9 cellular contexts compared by ENCODE assay signal in the genomic region with DNA sequence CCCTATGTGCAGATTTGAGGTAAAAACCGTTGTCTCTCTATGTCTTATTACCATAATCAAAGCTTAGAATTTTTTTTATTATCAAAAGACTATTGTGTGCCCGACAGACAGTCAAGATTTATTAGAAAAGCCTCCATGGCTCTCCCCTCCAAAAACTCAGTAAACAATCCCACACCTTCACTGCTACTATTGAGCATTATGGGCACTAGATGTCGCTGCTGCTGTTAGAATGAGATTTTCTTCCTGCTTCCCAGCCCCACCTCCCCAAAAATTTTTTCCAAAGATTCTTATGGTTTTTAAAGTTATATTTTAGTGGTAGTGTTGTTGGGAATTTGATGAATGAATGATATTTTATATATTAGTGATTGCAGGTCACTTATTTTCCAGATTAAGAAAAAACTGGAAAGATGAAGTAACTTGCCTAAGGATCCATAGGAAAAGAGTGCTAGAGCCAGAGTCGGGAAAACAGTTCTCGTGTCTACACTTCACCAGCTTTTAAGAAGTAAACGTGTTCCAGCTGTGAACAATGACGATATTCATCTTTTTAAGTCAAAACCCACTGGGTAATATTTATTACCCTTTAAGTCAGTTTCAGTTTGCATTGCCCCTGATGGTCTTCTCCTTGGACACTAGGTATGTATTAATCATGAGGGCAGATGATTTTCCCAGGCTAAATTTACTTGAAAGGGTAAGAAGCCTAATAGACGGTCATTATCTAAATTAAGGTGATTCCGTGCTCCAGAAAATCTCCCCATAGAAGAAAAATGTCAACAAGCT. TPM values are rescaled to one million over a fixed set of nuclear protein-coding genes. Genes with fewer than 3 reads are reported as not detected.
DNase-seq lines count a peak whose midpoint lies in the region; ATAC-seq and TF ChIP-seq lines count a peak whose summit lies in the region.
"Had no signal": no experiment of that assay in that cellular context is flagged by ENCODE, and none has a peak within 500 bp of the region (broad histone marks: within the 10 kb centered on the region; RNA-seq: fewer than 3 reads in every experiment).

No MANE protein-coding gene starts in this region.

- TF ChIP-seq CTCF in OCI-LY3 (IDR thresholded peaks at IDR 0.05; ENCODE audit: low read depth, low read length): peak; percentile 94
- TF ChIP-seq CTCF in epithelial cell of esophagus (IDR thresholded peaks at IDR 0.05; ENCODE audit: insufficient read depth, low read depth, low read length, missing control alignments): peak; percentile 82
- peak; percentile 15 to 48 (median 46) for TF ChIP-seq CTCF in prostate gland (IDR thresholded peaks at IDR 0.05)
- TF ChIP-seq CTCF in CD8-positive, alpha-beta T cell (IDR thresholded peaks at IDR 0.05): no peak

- no peaks in the 10 kb centered on the region for H4K20me1 ChIP-seq in OCI-LY3 (ENCODE audit: insufficient read depth, low read length)

- intact Hi-C loops in prostate gland (cut with DNase I): loop anchor here (2.0 to 10.0 kb wide), 2 partner anchors 782 to 1460 kb away; no protein-coding TSS in a partner anchor
- intact Hi-C loops in CD8-positive, alpha-beta T cell (cut with DNase I, micrococcal nuclease): no loop called here

- H3K4me3 ChIP-seq in OCI-LY3 (ENCODE audit: low read length) (peak overlapping the region; percentile 12; the same call in 1 of the 2 replicates), epithelial cell of esophagus (ENCODE audit: low read length) (no peak overlapping the region), prostate gland (no peak overlapping the region)
- H3K4me3 ChIP-seq in CD8-positive, alpha-beta T cell (ENCODE audit: low read depth, low read length): no peak overlapping the region

- H3K79me2 ChIP-seq in OCI-LY3 (ENCODE audit: low read length): no peaks in the 10 kb centered on the region

- H3K4me1 ChIP-seq in OCI-LY3 (ENCODE audit: low read length) (peaks cover 9% of the 10 kb centered on the region; the same call in 1 of the 2 replicates), prostate gland (replicated peaks) (no peaks in the 10 kb centered on the region)
- H3K4me1 ChIP-seq in CD8-positive, alpha-beta T cell (ENCODE audit: insufficient read depth, low read length): no peaks in the 10 kb centered on the region

- POLR2A ChIA-PET in CD8-positive, alpha-beta T cell (lab: Charles Lee): no interaction called here

- H3K4me2 ChIP-seq in OCI-LY3 (ENCODE audit: low read length): peak overlapping the region; percentile 40

- DNase-seq in ELR (ENCODE audit: low read depth) (peak; percentile 72), epithelial cell of esophagus (ENCODE audit: low read depth) (peak; percentile 60), prostate gland (ENCODE audit: low spot score) (no peak)
- no peak for DNase-seq in CD8-positive, alpha-beta T cell
- DNase-seq in activated CD4-positive, CD25-positive, alpha-beta regulatory T cell (lab: John Stamatoyannopoulos, UW): no peak

- H3K4me3 Mint-ChIP-seq in CD8-positive, alpha-beta T cell: no peak overlapping the region

- H3K27ac ChIP-seq in OCI-LY3 (ENCODE audit: low read length) (no peak overlapping the region), prostate gland (no peak overlapping the region)
- no peak overlapping the region for H3K27ac ChIP-seq in CD8-positive, alpha-beta T cell (ENCODE audit: low read depth, low read length)

- no peak overlapping the region for H2AFZ ChIP-seq in OCI-LY3 (ENCODE audit: low read depth, low read length)

- no peak for TF ChIP-seq POLR2A in prostate gland (IDR thresholded peaks at IDR 0.05)

- peaks cover 45% of the 10 kb centered on the region for H3K27me3 Mint-ChIP-seq in CD8-positive, alpha-beta T cell (ENCODE audit: low read depth)

- H3K9me3 ChIP-seq in OCI-LY3 (ENCODE audit: insufficient read depth, low read length) (no peaks in the 10 kb centered on the region), prostate gland (no peaks in the 10 kb centered on the region)
- no peaks in the 10 kb centered on the region for H3K9me3 ChIP-seq in CD8-positive, alpha-beta T cell (ENCODE audit: low read length)

- ATAC-seq in HG02642 (IDR thresholded peaks at IDR 0.05; ENCODE audit: poor library complexity, unreplicated experiment) (peak; percentile 49), HG03521 (IDR thresholded peaks at IDR 0.05; ENCODE audit: unreplicated experiment) (no peak)
- ATAC-seq in CD8-positive, alpha-beta T cell: no peak

- no peaks in the 10 kb centered on the region for H3K4me1 Mint-ChIP-seq in CD8-positive, alpha-beta T cell (ENCODE audit: low read depth)

- H3K9ac ChIP-seq in OCI-LY3 (ENCODE audit: low read length): no peak overlapping the region

- H3K36me3 Mint-ChIP-seq in CD8-positive, alpha-beta T cell: no peaks in the 10 kb centered on the region

- H3K27me3 ChIP-seq in OCI-LY3 (ENCODE audit: low read depth, low read length): peaks cover 21% of the 10 kb centered on the region; the same call in 1 of the 2 replicates
- peaks cover 21% of the 10 kb centered on the region for H3K27me3 ChIP-seq in prostate gland (replicated peaks; ENCODE audit: insufficient read depth)
- H3K27me3 ChIP-seq in CD8-positive, alpha-beta T cell (ENCODE audit: insufficient read depth, low read length): no peaks in the 10 kb centered on the region

- no peaks in the 10 kb centered on the region for H3K9me3 Mint-ChIP-seq in CD8-positive, alpha-beta T cell

- no peak overlapping the region for H3K27ac Mint-ChIP-seq in CD8-positive, alpha-beta T cell

- 8% methylated on average over 9 of the region's 9 CpGs for WGBS in prostate gland

- CTCF ChIA-PET in CD8-positive, alpha-beta T cell (lab: Charles Lee): no interaction called here

- no peaks in the 10 kb centered on the region for H3K36me3 ChIP-seq in OCI-LY3 (replicated peaks; ENCODE audit: low read depth, low read length)
- no peaks in the 10 kb centered on the region for H3K36me3 ChIP-seq in prostate gland
- H3K36me3 ChIP-seq in CD8-positive, alpha-beta T cell (ENCODE audit: insufficient read depth, low read length): no peaks in the 10 kb centered on the region

RNA-seq across cellular contexts. Expression of a gene that starts 12.2 kb away (rescaled TPM):
- 1 to 10 TPM in 1 of 2 donors, not detected in 1; 1.6 TPM for total RNA-seq in prostate gland
- not detected for total RNA-seq in CD8-positive, alpha-beta T cell
- total RNA-seq: activated CD8-positive, alpha-beta memory T cell treated with anti-CD3 and anti-CD28 coated beads for 36 hours had no signal

Comparison
In these comparisons a context has a peak if more than half of its experiments do, and no peak if none do; other contexts are left out.
1. DNase-seq: peak in ELR (single experiment) and epithelial cell of esophagus (single experiment); none in prostate gland (single experiment), CD8-positive, alpha-beta T cell (0 of 7) and activated CD4-positive, CD25-positive, alpha-beta regulatory T cell (0 of 4).